Comparison of ENCODE assay signal across 16 cellular contexts in the genomic region with DNA sequence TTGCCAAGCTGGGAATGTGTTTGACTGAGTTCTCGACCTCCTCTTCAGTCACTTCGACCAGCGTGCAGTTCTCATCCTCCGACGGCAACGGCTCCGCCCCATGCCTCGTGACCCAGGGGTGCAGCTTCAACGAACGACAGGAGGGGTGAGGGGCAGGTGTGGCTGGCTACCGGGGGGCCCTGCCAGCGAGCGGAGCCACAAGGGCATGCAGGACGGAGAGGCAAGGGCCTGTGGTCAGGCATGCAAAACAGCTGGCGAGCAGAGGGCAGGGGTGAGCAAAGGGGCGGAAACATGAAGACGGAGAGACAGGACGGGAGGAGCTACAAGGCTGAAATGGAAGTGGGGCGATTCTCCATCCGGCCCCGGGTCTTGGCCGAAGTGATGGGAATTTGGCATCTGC. TPM values are rescaled to one million over a fixed set of nuclear protein-coding genes. Genes with fewer than 3 reads are reported as not detected.
A peak's percentile ranks its signal among the peaks of the same experiment; 100 is the strongest.
DNase-seq lines count a peak whose midpoint lies in the region; ATAC-seq lines count a peak whose summit lies in the region.
"Had no signal": no experiment of that assay in that cellular context is flagged by ENCODE, and none has a peak within 500 bp of the region (broad histone marks: within the 10 kb centered on the region; RNA-seq: fewer than 3 reads in every experiment).

No MANE protein-coding gene starts in this region.

- DNase-seq in naive B cell (no peak), NCI-H1092 (lab: John Stamatoyannopoulos, UW) (no peak), HuH-7.5 (ENCODE audit: low spot score) (no peak), hippocampal formation (lab: John Stamatoyannopoulos, UW) (no peak), D341Med (ENCODE audit: low spot score) (no peak)
- DNase-seq: activated CD8-positive, alpha-beta memory T cell treated with anti-CD3 and anti-CD28 coated beads, Interleukin-2, amount 10 ng/mL, durations not matched to agents 7 days and 5 days; amygdala; CD8-positive, alpha-beta memory T cell; effector CD4-positive, alpha-beta T cell; head of caudate nucleus; NCI-H1105 treated with DMSO at 0.1 percent for 48 hours; stimulated activated CD4-positive, alpha-beta T cell treated with anti-CD3 and anti-CD28 coated beads, Interleukin-4, amount 100 ng/mL, for 24 hours had no signal

- H3K4me1 Mint-ChIP-seq in naive B cell, result peaks cover 0 to 8% (median 4%) of the 10 kb centered on the region in 3 donors
- H3K4me1 Mint-ChIP-seq: activated CD8-positive, alpha-beta memory T cell treated with anti-CD3 and anti-CD28 coated beads, Interleukin-2, amount 10 ng/mL, durations not matched to agents 7 days and 5 days had no signal

- H3K4me3 Mint-ChIP-seq in naive B cell, result peak overlapping the region in 2 of 8 donors; percentile 5 to 21
- H3K4me3 Mint-ChIP-seq: activated CD8-positive, alpha-beta memory T cell treated with anti-CD3 and anti-CD28 coated beads, Interleukin-2, amount 10 ng/mL, durations not matched to agents 7 days and 5 days; CD8-positive, alpha-beta memory T cell; T-helper 1 cell treated with Interleukin-12 subunit alpha and Interleukin-12 subunit beta and Interleukin-4 antibody, amounts not matched to agents 30 μg/mL and 1 μg/mL, for 36 hours had no signal

- H3K27ac Mint-ChIP-seq in naive B cell, result peak overlapping the region in 2 of 6 donors; percentile 7 to 41
- H3K27ac Mint-ChIP-seq: activated CD8-positive, alpha-beta memory T cell treated with anti-CD3 and anti-CD28 coated beads, Interleukin-2, amount 10 ng/mL, durations not matched to agents 7 days and 5 days; CD8-positive, alpha-beta memory T cell; T-helper 1 cell treated with Interleukin-12 subunit alpha and Interleukin-12 subunit beta and Interleukin-4 antibody, amounts not matched to agents 30 μg/mL and 1 μg/mL, for 36 hours had no signal

- H3K27me3 Mint-ChIP-seq in naive B cell, result no peaks in the 10 kb centered on the region
- H3K27me3 Mint-ChIP-seq: activated CD8-positive, alpha-beta memory T cell treated with anti-CD3 and anti-CD28 coated beads, Interleukin-2, amount 10 ng/mL, durations not matched to agents 7 days and 5 days; CD8-positive, alpha-beta memory T cell had no signal

- ATAC-seq in GM18909 (IDR thresholded peaks at IDR 0.05; ENCODE audit: poor library complexity, unreplicated experiment) (peak; percentile 72), GM21528 (IDR thresholded peaks at IDR 0.05; ENCODE audit: low FRiP score, unreplicated experiment) (peak; percentile 70), HG03139 (IDR thresholded peaks at IDR 0.05; ENCODE audit: unreplicated experiment) (peak; percentile 53), naive B cell (ENCODE audit: low read depth in 2 of 2) (peak; percentile 23 to 65)
- ATAC-seq: activated CD8-positive, alpha-beta memory T cell treated with anti-CD3 and anti-CD28 coated beads, Interleukin-2, amount 10 ng/mL, durations not matched to agents 7 days and 5 days had no signal

- no peaks in the 10 kb centered on the region for H3K9me3 Mint-ChIP-seq in naive B cell
- H3K9me3 Mint-ChIP-seq: CD8-positive, alpha-beta memory T cell; T-helper 1 cell treated with Interleukin-12 subunit alpha and Interleukin-12 subunit beta and Interleukin-4 antibody, amounts not matched to agents 30 μg/mL and 1 μg/mL, for 36 hours had no signal

- peaks cover 10 to 29% of the 10 kb centered on the region in 2 donors for H3K36me3 Mint-ChIP-seq in naive B cell

RNA-seq across cellular contexts. Expression of a gene that starts 38.7 kb away (rescaled TPM):
- polyA plus RNA-seq in naive B cell (ENCODE audit: low read depth in 6 of 6), result 10 to 100 TPM; 11.2 to 23.3 (median 15.6) TPM

RNA-seq across cellular contexts. Expression of a gene that starts 47.9 kb away (rescaled TPM):
- 10 to 100 TPM in 1 of 6 donors, 1 to 10 TPM in 5; 5.3 to 12.0 (median 8.3) TPM for polyA plus RNA-seq in naive B cell (ENCODE audit: low read depth in 6 of 6)
